8 cellular contexts compared by ENCODE assay signal in genomic region chr19:35013047-35013819, GRCh38.
A peak's percentile ranks its signal among the peaks of the same experiment; 100 is the strongest.
DNase-seq lines count a peak whose midpoint lies in the region; ATAC-seq and TF ChIP-seq lines count a peak whose summit lies in the region.

No MANE protein-coding gene starts in this region.

- peak; percentile 98 for TF ChIP-seq CTCF in GM12865 (IDR thresholded peaks at IDR 0.05; ENCODE audit: insufficient read depth, low read depth, low read length, missing control alignments)

- H3K9me3 Mint-ChIP-seq in dendritic cell treated with granulocyte-macrophage colony-stimulating factor and Interleukin-4, amounts not matched to agents 40 ng/mL and 50 ng/mL, for 4 days, result no peaks in the 10 kb centered on the region
- H3K9me3 Mint-ChIP-seq in memory B cell, result no peaks in the 10 kb centered on the region

- H3K4me3 Mint-ChIP-seq in dendritic cell treated with granulocyte-macrophage colony-stimulating factor and Interleukin-4, amounts not matched to agents 40 ng/mL and 50 ng/mL, for 4 days, result peak overlapping the region; percentile 30
- H3K4me3 Mint-ChIP-seq in memory B cell, result peak overlapping the region; percentile 10

- intact Hi-C loops in dendritic cell treated with granulocyte-macrophage colony-stimulating factor and Interleukin-4, amounts not matched to agents 40 ng/mL and 50 ng/mL, for 4 days (cut with micrococcal nuclease), result loop anchor here (1.0 kb wide), 1 partner anchor 40 kb away; no protein-coding TSS in a partner anchor

- H3K27ac Mint-ChIP-seq in dendritic cell treated with granulocyte-macrophage colony-stimulating factor and Interleukin-4, amounts not matched to agents 40 ng/mL and 50 ng/mL, for 4 days, result peak overlapping the region; percentile 66
- H3K27ac Mint-ChIP-seq in memory B cell, result peak overlapping the region; percentile 62

- no peaks in the 10 kb centered on the region for H3K27me3 Mint-ChIP-seq in dendritic cell treated with granulocyte-macrophage colony-stimulating factor and Interleukin-4, amounts not matched to agents 40 ng/mL and 50 ng/mL, for 4 days
- no peaks in the 10 kb centered on the region for H3K27me3 Mint-ChIP-seq in memory B cell

- no peak overlapping the region for H3K4me3 ChIP-seq in GM12865 (ENCODE audit: low read depth, low read length)

- peak; percentile 91 for ATAC-seq in memory B cell (ENCODE audit: low read depth)
- no peak for ATAC-seq in HG02885 (IDR thresholded peaks at IDR 0.05; ENCODE audit: poor library complexity, unreplicated experiment)
- no peak for ATAC-seq in GM21717 (IDR thresholded peaks at IDR 0.05; ENCODE audit: unreplicated experiment)

- peak; percentile 78 for DNase-seq in GM12865 (ENCODE audit: low read depth)
- peak; percentile 68 for DNase-seq in NAMALWA (ENCODE audit: low spot score)
- DNase-seq in activated CD4-positive, alpha-beta T cell treated with anti-CD3 and anti-CD28 coated beads, Interleukin-2, amount 50 U/mL, for 4 hours, result peak; percentile 78 to 81
- DNase-seq in memory B cell (ENCODE audit: low spot score in 2 of 2), result peak; percentile 73 to 86
- peak; percentile 62 to 63 for DNase-seq in stimulated activated CD8-positive, alpha-beta memory T cell treated with anti-CD3 and anti-CD28 coated beads, Interleukin-4, amount 100 ng/mL, for 1 hour (ENCODE audit: low read depth in 2 of 2, low spot score in 1 of 2)

- peaks cover 97% of the 10 kb centered on the region for H3K36me3 Mint-ChIP-seq in dendritic cell treated with granulocyte-macrophage colony-stimulating factor and Interleukin-4, amounts not matched to agents 40 ng/mL and 50 ng/mL, for 4 days (ENCODE audit: low read depth)
- H3K36me3 Mint-ChIP-seq in memory B cell, result peaks cover 26% of the 10 kb centered on the region

- peaks cover 71% of the 10 kb centered on the region for H3K4me1 Mint-ChIP-seq in dendritic cell treated with granulocyte-macrophage colony-stimulating factor and Interleukin-4, amounts not matched to agents 40 ng/mL and 50 ng/mL, for 4 days (ENCODE audit: low read depth)
- H3K4me1 Mint-ChIP-seq in memory B cell, result peaks cover 32% of the 10 kb centered on the region
